19 cellular contexts compared by ENCODE assay signal in the genomic region with DNA sequence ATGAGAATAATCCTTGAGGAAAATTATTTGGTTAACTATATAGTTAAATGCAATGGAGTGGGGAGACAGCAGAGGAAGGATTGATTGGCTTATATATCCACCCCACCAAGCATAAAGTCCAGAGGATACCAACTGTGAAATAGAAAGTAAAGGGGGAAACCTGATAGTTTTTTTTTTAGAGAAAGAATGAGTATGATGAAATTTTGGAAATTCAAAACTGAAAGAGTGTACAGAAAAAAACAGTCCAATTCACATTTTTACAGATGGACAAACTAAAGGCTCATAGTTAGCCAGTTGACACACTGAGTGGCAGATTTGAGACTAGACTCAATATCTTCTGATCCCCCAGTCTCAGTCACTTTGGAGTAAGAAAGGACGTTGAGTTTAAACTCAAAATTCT. TPM values are rescaled to one million over a fixed set of nuclear protein-coding genes. Genes with fewer than 3 reads are reported as not detected.
DNase-seq lines count a peak whose midpoint lies in the region; ATAC-seq and TF ChIP-seq lines count a peak whose summit lies in the region.
"Had no signal": no experiment of that assay in that cellular context is flagged by ENCODE, and none has a peak within 500 bp of the region (broad histone marks: within the 10 kb centered on the region; RNA-seq: fewer than 3 reads in every experiment).

No MANE protein-coding gene starts in this region.

- H3K4me3 ChIP-seq in skeletal muscle cell (ENCODE audit: low read depth, low read length) (no peak overlapping the region), right atrium auricular region (no peak overlapping the region)
- H3K4me3 ChIP-seq: K562, SJCRH30 had no signal

- peak overlapping the region; percentile 45 for H3K27ac Mint-ChIP-seq in T-helper 1 cell treated with Interleukin-12 subunit alpha and Interleukin-12 subunit beta and Interleukin-4 antibody, amounts not matched to agents 30 μg/mL and 1 μg/mL, for 36 hours
- no peak overlapping the region for H3K27ac Mint-ChIP-seq in activated naive CD8-positive, alpha-beta T cell treated with anti-CD3 and anti-CD28 coated beads, Interleukin-2, amount 50 U/mL, for 24 hours
- H3K27ac Mint-ChIP-seq: B cell, CD14-positive monocyte had no signal

- no peak overlapping the region for H3K27ac ChIP-seq in right atrium auricular region
- H3K27ac ChIP-seq: 22Rv1, SJCRH30 had no signal

- H3K9me3 ChIP-seq in right atrium auricular region = peaks cover 0 to 24% of the 10 kb centered on the region in 2 donors
- H3K9me3 ChIP-seq: SJCRH30 had no signal

- no peak for DNase-seq in T-helper 1 cell
- peak; percentile 38 for DNase-seq in OCI-M1 (lab: John Stamatoyannopoulos, UW)
- peak; percentile 68 for DNase-seq in fibroblast of peridontal ligament (ENCODE audit: extremely low read depth)
- DNase-seq in skeletal muscle cell (ENCODE audit: low read depth) = peak; percentile 5
- DNase-seq in right atrium auricular region (ENCODE audit: low spot score) = no peak
- DNase-seq in activated naive CD8-positive, alpha-beta T cell treated with anti-CD3 and anti-CD28 coated beads, Interleukin-2, amount 50 U/mL, for 24 hours = no peak
- no peak for DNase-seq in posterior cingulate gyrus
- DNase-seq: NCI-H1092, NCI-H1436 treated with DMSO at 0.1 percent for 48 hours, NCI-H2029, NCI-H2227 treated with DMSO at 0.1 percent for 48 hours, NCI-H524, NCI-H774, SJCRH30 had no signal

- H3K4me1 ChIP-seq in right atrium auricular region = no peaks in the 10 kb centered on the region
- H3K4me1 ChIP-seq: SJCRH30 had no signal

- no peak for ATAC-seq in activated naive CD8-positive, alpha-beta T cell treated with anti-CD3 and anti-CD28 coated beads, Interleukin-2, amount 50 U/mL, for 24 hours
- ATAC-seq: K562 had no signal

- no peaks in the 10 kb centered on the region for H3K27me3 ChIP-seq in right atrium auricular region
- H3K27me3 ChIP-seq: SJCRH30 had no signal

- H3K4me1 Mint-ChIP-seq in T-helper 1 cell treated with Interleukin-12 subunit alpha and Interleukin-12 subunit beta and Interleukin-4 antibody, amounts not matched to agents 30 μg/mL and 1 μg/mL, for 36 hours (ENCODE audit: low read depth) = peaks cover 2% of the 10 kb centered on the region
- peaks cover 37% of the 10 kb centered on the region for H3K4me1 Mint-ChIP-seq in activated naive CD8-positive, alpha-beta T cell treated with anti-CD3 and anti-CD28 coated beads, Interleukin-2, amount 50 U/mL, for 24 hours
- H3K4me1 Mint-ChIP-seq: CD14-positive monocyte had no signal

- intact Hi-C loops in posterior cingulate gyrus (cut with DNase I) = no loop called here

- no peaks in the 10 kb centered on the region for H3K36me3 ChIP-seq in right atrium auricular region

- H3K36me3 Mint-ChIP-seq in T-helper 1 cell treated with Interleukin-12 subunit alpha and Interleukin-12 subunit beta and Interleukin-4 antibody, amounts not matched to agents 30 μg/mL and 1 μg/mL, for 36 hours (ENCODE audit: low read depth) = peaks cover 26% of the 10 kb centered on the region
- peaks cover 44% of the 10 kb centered on the region for H3K36me3 Mint-ChIP-seq in activated naive CD8-positive, alpha-beta T cell treated with anti-CD3 and anti-CD28 coated beads, Interleukin-2, amount 50 U/mL, for 24 hours (ENCODE audit: low read depth)

- H3K9me3 Mint-ChIP-seq in T-helper 1 cell treated with Interleukin-12 subunit alpha and Interleukin-12 subunit beta and Interleukin-4 antibody, amounts not matched to agents 30 μg/mL and 1 μg/mL, for 36 hours = peaks cover 34% of the 10 kb centered on the region
- peaks cover 5% of the 10 kb centered on the region for H3K9me3 Mint-ChIP-seq in activated naive CD8-positive, alpha-beta T cell treated with anti-CD3 and anti-CD28 coated beads, Interleukin-2, amount 50 U/mL, for 24 hours

- H3K4me3 Mint-ChIP-seq in T-helper 1 cell treated with Interleukin-12 subunit alpha and Interleukin-12 subunit beta and Interleukin-4 antibody, amounts not matched to agents 30 μg/mL and 1 μg/mL, for 36 hours = no peak overlapping the region
- no peak overlapping the region for H3K4me3 Mint-ChIP-seq in activated naive CD8-positive, alpha-beta T cell treated with anti-CD3 and anti-CD28 coated beads, Interleukin-2, amount 50 U/mL, for 24 hours
- H3K4me3 Mint-ChIP-seq: B cell, CD14-positive monocyte had no signal

- no peak for TF ChIP-seq CTCF in right atrium auricular region (IDR thresholded peaks at IDR 0.05)

- no peaks in the 10 kb centered on the region for H3K27me3 Mint-ChIP-seq in T-helper 1 cell treated with Interleukin-12 subunit alpha and Interleukin-12 subunit beta and Interleukin-4 antibody, amounts not matched to agents 30 μg/mL and 1 μg/mL, for 36 hours (ENCODE audit: low read depth)
- H3K27me3 Mint-ChIP-seq in activated naive CD8-positive, alpha-beta T cell treated with anti-CD3 and anti-CD28 coated beads, Interleukin-2, amount 50 U/mL, for 24 hours = no peaks in the 10 kb centered on the region
- H3K27me3 Mint-ChIP-seq: B cell had no signal

RNA-seq across cellular contexts. Expression of gene FNDC3A, which starts 51.1 kb away (rescaled TPM):
- 10 to 100 TPM; 22.7 to 29.4 TPM for total RNA-seq in right atrium auricular region

Comparison
In these comparisons a context has a peak if more than half of its experiments do, and no peak if none do; other contexts are left out.
1. DNase-seq: peak in OCI-M1 (single experiment), fibroblast of peridontal ligament (single experiment) and skeletal muscle cell (single experiment); none in T-helper 1 cell (0 of 5), right atrium auricular region (single experiment), activated naive CD8-positive, alpha-beta T cell treated with anti-CD3 and anti-CD28 coated beads, Interleukin-2, amount 50 U/mL, for 24 hours (single experiment) and posterior cingulate gyrus (0 of 10).